23 cellular contexts compared by ENCODE assay signal in genomic region chr2:16067444-16068232, GRCh38.
A peak's percentile ranks its signal among the peaks of the same experiment; 100 is the strongest.
DNase-seq lines count a peak whose midpoint lies in the region; ATAC-seq and TF ChIP-seq lines count a peak whose summit lies in the region.
"Had no signal": no experiment of that assay in that cellular context is flagged by ENCODE, and none has a peak within 500 bp of the region (broad histone marks: within the 10 kb centered on the region; RNA-seq: fewer than 3 reads in every experiment).

No MANE protein-coding gene starts in this region.

- TF ChIP-seq CTCF in dorsolateral prefrontal cortex (IDR thresholded peaks at IDR 0.05 in 54 of 56, conservative IDR thresholded peaks at IDR 0.05 in 2 of 56; ENCODE audit: low read depth in 1 of 56, partially characterized antibody in 56 of 56) (no peak), nephron progenitor cell (IDR thresholded peaks at IDR 0.05) (no peak)

- peaks cover 23% of the 10 kb centered on the region for H3K9me3 ChIP-seq in mesodermal cell (ENCODE audit: control insufficient read depth, low read length)

- H3K4me1 Mint-ChIP-seq in nephron progenitor cell, result peaks cover 51% of the 10 kb centered on the region

- no peak overlapping the region for H3K4me3 Mint-ChIP-seq in nephron progenitor cell
- H3K4me3 Mint-ChIP-seq: CD4-positive, alpha-beta T cell had no signal

- peaks cover 11% of the 10 kb centered on the region for H3K36me3 Mint-ChIP-seq in nephron progenitor cell (ENCODE audit: low read depth)

- H3K27me3 ChIP-seq in dorsolateral prefrontal cortex, result no peaks in the 10 kb centered on the region
- H3K27me3 ChIP-seq: BLaER1, MG63, SJSA1 had no signal

- H3K36me3 ChIP-seq in mesodermal cell (ENCODE audit: control insufficient read depth, insufficient read depth, low read length), result no peaks in the 10 kb centered on the region
- H3K36me3 ChIP-seq: BLaER1, HAP-1, MG63, SJSA1 had no signal

- no peak for ATAC-seq in GM21825 (IDR thresholded peaks at IDR 0.05; ENCODE audit: unreplicated experiment)
- no peak for ATAC-seq in HG03045 (IDR thresholded peaks at IDR 0.05; ENCODE audit: unreplicated experiment)
- ATAC-seq in GM18870 (IDR thresholded peaks at IDR 0.05; ENCODE audit: unreplicated experiment), result no peak
- ATAC-seq: GM12878, K562 had no signal

- peaks cover 25% of the 10 kb centered on the region for H3K9me3 Mint-ChIP-seq in nephron progenitor cell

- H3K27ac Mint-ChIP-seq in nephron progenitor cell, result no peak overlapping the region
- H3K27ac Mint-ChIP-seq: CD4-positive, alpha-beta T cell had no signal

- peak overlapping the region in 56 of 59 donors; percentile 4 to 100 (median 96) for H3K27ac ChIP-seq in dorsolateral prefrontal cortex
- H3K27ac ChIP-seq in mesodermal cell (ENCODE audit: low read depth, low read length, severe bottlenecking), result peak overlapping the region; percentile 5
- H3K27ac ChIP-seq: BLaER1, SJSA1 had no signal

- peaks cover 3% of the 10 kb centered on the region for H3K27me3 Mint-ChIP-seq in nephron progenitor cell (ENCODE audit: low read depth, poor library complexity)
- H3K27me3 Mint-ChIP-seq: CD4-positive, alpha-beta T cell had no signal

- H3K4me1 ChIP-seq in mesodermal cell (ENCODE audit: control insufficient read depth, insufficient read depth, low read length, poor library complexity, severe bottlenecking), result peaks cover 18% of the 10 kb centered on the region
- H3K4me1 ChIP-seq: HAP-1, SJSA1 had no signal

- H3K4me3 ChIP-seq in dorsolateral prefrontal cortex (no peak overlapping the region), mesodermal cell (ENCODE audit: extremely low read depth, insufficient read depth, low read length, poor library complexity, severe bottlenecking) (no peak overlapping the region)
- H3K4me3 ChIP-seq: BLaER1, GM12878, HAP-1, K562, MG63, SJSA1 had no signal

- DNase-seq in NCI-H82 (lab: John Stamatoyannopoulos, UW) (peak; percentile 96), dorsolateral prefrontal cortex (no peak), nephron progenitor cell (no peak)
- DNase-seq: CD4-positive, alpha-beta T cell; COR-L47; DMS 273 treated with DMSO at 0.1 percent for 48 hours; DND-41; MG63; NCI-H1417; NCI-H1694 treated with DMSO at 0.1 percent for 48 hours; NCI-H2081 treated with DMSO at 0.1 percent for 48 hours; NCI-H2171 treated with DMSO at 0.1 percent for 48 hours; NCI-H524 treated with DMSO at 0.1 percent for 48 hours; OCI-M1 had no signal

- intact Hi-C loops in dorsolateral prefrontal cortex (cut with DNase I), result loop anchor here in 1 of 2 donors (2.0 to 10.0 kb wide), 3 partner anchors 31 to 433 kb away; no protein-coding TSS in a partner anchor

- 95 to 97% methylated on average over 8 to 9 of the region's 13 CpGs for WGBS in mesodermal cell (ENCODE audit: insufficient coverage in 2 of 2), 2 experiments
